Comparison of ENCODE assay signal across 20 cellular contexts in genomic region chr17:13776027-13776551, GRCh38.
DNase-seq lines count a peak whose midpoint lies in the region; ATAC-seq, FAIRE-seq and TF ChIP-seq lines count a peak whose summit lies in the region.
"Had no signal": no experiment of that assay in that cellular context is flagged by ENCODE, and none has a peak within 500 bp of the region (broad histone marks: within the 10 kb centered on the region; RNA-seq: fewer than 3 reads in every experiment).

No MANE protein-coding gene starts in this region.

- H3K27me3 ChIP-seq in mammary epithelial cell (ENCODE audit: insufficient read depth, low read length) (no peaks in the 10 kb centered on the region), small intestine (ENCODE audit: control insufficient read depth in 2 of 2, insufficient read depth in 2 of 2, low read length in 2 of 2) (no peaks in the 10 kb centered on the region)
- H3K27me3 ChIP-seq: spleen, tibial nerve had no signal

- peaks cover 4% of the 10 kb centered on the region for H3K9me3 ChIP-seq in mammary epithelial cell (replicated peaks; ENCODE audit: insufficient read depth, low read length)
- H3K9me3 ChIP-seq in small intestine (ENCODE audit: control insufficient read depth, low read depth) = no peaks in the 10 kb centered on the region

- ATAC-seq in left ventricle myocardium superior = peak; percentile 95
- ATAC-seq: activated CD8-positive, alpha-beta T cell treated with anti-CD3 and anti-CD28 coated beads for 36 hours; activated naive CD8-positive, alpha-beta T cell treated with anti-CD3 and anti-CD28 coated beads, Interleukin-2, amount 50 U/mL, for 24 hours; activated T-cell treated with anti-CD3 and anti-CD28 coated beads, Interleukin-2, amount 50 U/mL, for 72 hours; HepG2; T-cell had no signal

- FAIRE-seq in small intestine (lab: Jason Lieb, UNC) = no peak
- FAIRE-seq: GM19239, HepG2, RCC 7860 had no signal

- H3K36me3 ChIP-seq in mammary epithelial cell (ENCODE audit: insufficient read depth, low read length) (no peaks in the 10 kb centered on the region), small intestine (ENCODE audit: control insufficient read depth in 2 of 2, insufficient read depth in 2 of 2, low read length in 2 of 2) (no peaks in the 10 kb centered on the region)
- H3K36me3 ChIP-seq: spleen had no signal

- no peak overlapping the region for H3K9ac ChIP-seq in mammary epithelial cell (ENCODE audit: insufficient read depth, low read length)

- H3K4me3 ChIP-seq in mammary epithelial cell (replicated peaks in 1 of 3; ENCODE audit: insufficient read depth in 1 of 3, low read depth in 2 of 3, low read length in 3 of 3) = no peak overlapping the region
- H3K4me3 ChIP-seq in small intestine (ENCODE audit: low read depth in 1 of 2, low read length in 2 of 2) = no peak overlapping the region
- H3K4me3 ChIP-seq: spleen, tibial nerve had no signal

- 35% methylated on average over 5 of the region's 7 CpGs for WGBS in mammary epithelial cell (ENCODE audit: low coverage, missing lambda C conversion rate)
- WGBS in small intestine, 3 donors = 61 to 73% (median 71%) methylated on average over 7 of the region's 7 CpGs

- DNase-seq in M059J (ENCODE audit: low read depth) (peak; percentile 86), mammary epithelial cell (peak; percentile 45), left ventricle myocardium superior (peak; percentile 34), small intestine (peak; percentile 48), GM20000 (ENCODE audit: low spot score) (no peak), AML-193 (lab: John Stamatoyannopoulos, UW) (no peak), NCI-H1048 (lab: John Stamatoyannopoulos, UW) (no peak)
- DNase-seq: activated CD8-positive, alpha-beta T cell treated with anti-CD3 and anti-CD28 coated beads for 36 hours; activated naive CD8-positive, alpha-beta T cell treated with anti-CD3 and anti-CD28 coated beads, Interleukin-2, amount 50 U/mL, for 24 hours; activated T-cell treated with anti-CD3 and anti-CD28 coated beads, Interleukin-2, amount 50 U/mL, for 72 hours; DMS79 treated with DMSO at 0.1 percent for 48 hours; head of caudate nucleus; MV-4-11; spleen; T-cell had no signal

- no peaks in the 10 kb centered on the region for H3K79me2 ChIP-seq in mammary epithelial cell (ENCODE audit: insufficient read depth, low read length)

- H4K20me1 ChIP-seq in mammary epithelial cell (ENCODE audit: insufficient read depth, low read length) = no peaks in the 10 kb centered on the region

- in situ Hi-C loops in mammary epithelial cell (cut with MboI; ENCODE audit: low sequenced_read_pairs in 2 of 2) = no loop called here

- dilution Hi-C loops in mammary epithelial cell (cut with HindIII; ENCODE audit: low sequenced_read_pairs) = no loop called here

- H3K4me2 ChIP-seq in mammary epithelial cell (ENCODE audit: insufficient read depth, low read depth, low read length) = peak overlapping the region; percentile 43

- TF ChIP-seq CTCF in mammary epithelial cell (conservative IDR thresholded peaks at IDR 0.05 in 1 of 2, IDR thresholded peaks at IDR 0.05 in 1 of 2; ENCODE audit: extremely low read depth in 1 of 2, insufficient read depth in 1 of 2, low read depth in 1 of 2, low read length in 2 of 2) (no peak), GM20000 (IDR thresholded peaks at IDR 0.05; ENCODE audit: extremely low read depth, missing control alignments) (no peak)

- H3K4me1 ChIP-seq in mammary epithelial cell (ENCODE audit: insufficient read depth, low read length) = peaks cover 18% of the 10 kb centered on the region
- no peaks in the 10 kb centered on the region for H3K4me1 ChIP-seq in small intestine (ENCODE audit: control insufficient read depth in 2 of 2, insufficient read depth in 1 of 2, low read depth in 1 of 2, low read length in 1 of 2)
- H3K4me1 ChIP-seq: spleen, tibial nerve had no signal

- peak overlapping the region; percentile 85 for H3K27ac ChIP-seq in mammary epithelial cell (ENCODE audit: insufficient read depth, low read depth, low read length)
- no peak overlapping the region for H3K27ac ChIP-seq in small intestine (ENCODE audit: low read depth in 1 of 2, low read length in 1 of 2)
- H3K27ac ChIP-seq: spleen, tibial nerve, VCaP had no signal

- peak overlapping the region; percentile 23 for H2AFZ ChIP-seq in mammary epithelial cell (ENCODE audit: low read depth, low read length)

- no TSS peak for BruUV-seq in mammary epithelial cell (replicated peaks; lab: Mats Ljungman, UMichigan)

- intact Hi-C loops in mammary epithelial cell (cut with micrococcal nuclease) = no loop called here
- intact Hi-C loops in left ventricle myocardium superior (cut with micrococcal nuclease) = no loop called here

- CTCF ChIA-PET in mammary epithelial cell (lab: Charles Lee; ENCODE audit: low non-redundant PET) = no interaction called here

Comparison
In these comparisons a context has a peak if more than half of its experiments do, and no peak if none do; other contexts are left out.
1. DNase-seq: peak in M059J (single experiment), mammary epithelial cell (single experiment), left ventricle myocardium superior (single experiment) and small intestine (single experiment); none in GM20000 (single experiment), AML-193 (0 of 2) and NCI-H1048 (single experiment).